Comparison of ENCODE assay signal across 27 cellular contexts in genomic region chr1:192378276-192378675, GRCh38.
DNase-seq lines count a peak whose midpoint lies in the region; ATAC-seq and TF ChIP-seq lines count a peak whose summit lies in the region.
"Had no signal": no experiment of that assay in that cellular context is flagged by ENCODE, and none has a peak within 500 bp of the region (broad histone marks: within the 10 kb centered on the region; RNA-seq: fewer than 3 reads in every experiment).

No MANE protein-coding gene starts in this region.

- no peaks in the 10 kb centered on the region for H3K36me3 ChIP-seq in adipocyte (ENCODE audit: control insufficient read depth, insufficient read depth, low read length, severe bottlenecking)
- H3K36me3 ChIP-seq: BLaER1, MG63 had no signal

- DNase-seq in EL (peak; percentile 26), adipocyte (ENCODE audit: low read depth) (peak; percentile 72), fibroblast of villous mesenchyme (ENCODE audit: low read depth) (peak; percentile 19), renal cortical epithelial cell (ENCODE audit: low read depth) (peak; percentile 2), SHP77 treated with DMSO at 0.1 percent for 48 hours (lab: John Stamatoyannopoulos, UW) (no peak), ecto neural progenitor cell (ENCODE audit: low spot score) (no peak), Kasumi-1 (lab: John Stamatoyannopoulos, UW) (no peak)
- DNase-seq: 8988T; ACHN; CD4-positive, CD25-positive, alpha-beta regulatory T cell; DMS153; DND-41; GM23248; H9; HFFc6; KBM-7; MG63; NCI-H1105 treated with DMSO at 0.1 percent for 48 hours; NCI-H146; NCI-H2029; NCI-H446 treated with DMSO at 0.1 percent for 48 hours; NCI-H526 treated with DMSO at 0.1 percent for 48 hours; SIG-M5 had no signal

- H3K4me1 ChIP-seq in adipocyte (ENCODE audit: control insufficient read depth, insufficient read depth, low read length): peaks cover 5% of the 10 kb centered on the region
- H3K4me1 ChIP-seq: BLaER1 had no signal

- TF ChIP-seq CTCF in fibroblast of villous mesenchyme (IDR thresholded peaks at IDR 0.05; ENCODE audit: insufficient read depth, low read depth, low read length): no peak

- H3K27me3 ChIP-seq in adipocyte (replicated peaks; ENCODE audit: control insufficient read depth, insufficient read depth, low read length): no peaks in the 10 kb centered on the region
- H3K27me3 ChIP-seq: BLaER1, MG63 had no signal

- no peaks in the 10 kb centered on the region for H3K9me3 ChIP-seq in adipocyte (ENCODE audit: control insufficient read depth, low read length)
- H3K9me3 ChIP-seq: BLaER1, MG63 had no signal

- no peak overlapping the region for H3K9ac ChIP-seq in adipocyte (ENCODE audit: low read length)
- H3K9ac ChIP-seq: BLaER1, GM23248 had no signal

- no peak for ATAC-seq in esophagus mucosa
- ATAC-seq: Panc1 had no signal

- no peak overlapping the region for H3K4me3 ChIP-seq in adipocyte (ENCODE audit: low read length)
- no peak overlapping the region for H3K4me3 ChIP-seq in fibroblast of villous mesenchyme (ENCODE audit: low read depth, low read length)
- H3K4me3 ChIP-seq: BLaER1, GM23248, MG63, SK-N-MC had no signal

Comparison
In these comparisons a context has a peak if more than half of its experiments do, and no peak if none do; other contexts are left out.
1. DNase-seq: peak in EL (single experiment), adipocyte (single experiment), fibroblast of villous mesenchyme (single experiment) and renal cortical epithelial cell (single experiment); none in SHP77 treated with DMSO at 0.1 percent for 48 hours (single experiment), ecto neural progenitor cell (single experiment) and Kasumi-1 (0 of 2).